ENCODE assay signal across 8 cellular contexts in genomic region chr3:11060500-11061251, GRCh38.
DNase-seq lines count a peak whose midpoint lies in the region; ATAC-seq and TF ChIP-seq lines count a peak whose summit lies in the region.

No MANE protein-coding gene starts in this region.

- H3K9me3 ChIP-seq in AG04450 (ENCODE audit: control insufficient read depth, insufficient read depth, low read length) = peaks cover 15% of the 10 kb centered on the region
- H3K9me3 ChIP-seq in mucosa of descending colon = peaks cover 4% of the 10 kb centered on the region

- peaks cover 14% of the 10 kb centered on the region for H3K27me3 Mint-ChIP-seq in activated CD8-positive, alpha-beta T cell treated with anti-CD3 and anti-CD28 coated beads for 36 hours
- H3K27me3 Mint-ChIP-seq in stimulated activated memory B cell treated with anti-CD40 and anti-IgM and Interleukin-4, amounts not matched to agents 10 μg/mL and 1 μg/mL and 100 μg/mL, for 72 hours = peaks cover 32% of the 10 kb centered on the region

- H3K27me3 ChIP-seq in AG04450 (ENCODE audit: control insufficient read depth, insufficient read depth, low read length) = peaks cover 8% of the 10 kb centered on the region

- DNase-seq in AG04450 (ENCODE audit: low read depth, low spot score) = peak; percentile 23
- peak; percentile 79 for DNase-seq in GM13976 (ENCODE audit: low spot score)
- peak; percentile 41 for DNase-seq in NCI-H460 (ENCODE audit: extremely low read depth, low read depth)
- DNase-seq in activated CD8-positive, alpha-beta T cell treated with anti-CD3 and anti-CD28 coated beads for 36 hours = peak; percentile 53
- peak; percentile 58 to 63 (median 58) for DNase-seq in mucosa of descending colon

- H3K27ac Mint-ChIP-seq in activated CD8-positive, alpha-beta T cell treated with anti-CD3 and anti-CD28 coated beads for 36 hours = no peak overlapping the region
- no peak overlapping the region for H3K27ac Mint-ChIP-seq in stimulated activated memory B cell treated with anti-CD40 and anti-IgM and Interleukin-4, amounts not matched to agents 10 μg/mL and 1 μg/mL and 100 μg/mL, for 72 hours

- H3K4me3 Mint-ChIP-seq in activated CD8-positive, alpha-beta T cell treated with anti-CD3 and anti-CD28 coated beads for 36 hours = no peak overlapping the region
- no peak overlapping the region for H3K4me3 Mint-ChIP-seq in stimulated activated memory B cell treated with anti-CD40 and anti-IgM and Interleukin-4, amounts not matched to agents 10 μg/mL and 1 μg/mL and 100 μg/mL, for 72 hours

- no peak overlapping the region for H3K27ac ChIP-seq in AG04450 (ENCODE audit: low read depth, low read length)

- intact Hi-C loops in activated CD8-positive, alpha-beta T cell treated with anti-CD3 and anti-CD28 coated beads for 36 hours (cut with micrococcal nuclease) = loop anchor here (10.0 kb wide), 1 partner anchor 134 kb away; no protein-coding TSS in a partner anchor
- intact Hi-C loops in mucosa of descending colon (cut with DNase I, micrococcal nuclease) = loop anchor here in 1 of 2 donors (5.0 kb wide), 1 partner anchor 277 kb away; no protein-coding TSS in a partner anchor

- H3K9me3 Mint-ChIP-seq in activated CD8-positive, alpha-beta T cell treated with anti-CD3 and anti-CD28 coated beads for 36 hours = peaks cover 5% of the 10 kb centered on the region
- H3K9me3 Mint-ChIP-seq in stimulated activated memory B cell treated with anti-CD40 and anti-IgM and Interleukin-4, amounts not matched to agents 10 μg/mL and 1 μg/mL and 100 μg/mL, for 72 hours = peaks cover 6% of the 10 kb centered on the region

- H3K4me1 ChIP-seq in mucosa of descending colon (ENCODE audit: low read depth) = no peaks in the 10 kb centered on the region

- CTCF ChIA-PET in AG04450 (lab: Charles Lee) = interaction anchor here (0.6 to 4.3 kb wide), 104 partner anchors 10 to 1025 kb away, joined by 3 to 202 read pairs (median 5); partner anchors contain the start of genes ATG7 and HRH1
- CTCF ChIA-PET in activated CD8-positive, alpha-beta T cell treated with anti-CD3 and anti-CD28 coated beads for 36 hours (lab: Charles Lee) = interaction anchor here (0.6 to 5.1 kb wide), 53 partner anchors 10 to 722 kb away, joined by 3 to 42 read pairs (median 4); partner anchors contain the start of gene HRH1

- H3K36me3 ChIP-seq in mucosa of descending colon (ENCODE audit: low read depth) = no peaks in the 10 kb centered on the region

- peak; percentile 85 for TF ChIP-seq CTCF in AG04450 (IDR thresholded peaks at IDR 0.05; ENCODE audit: low read depth, low read length)
- TF ChIP-seq CTCF in GM13976 (IDR thresholded peaks at IDR 0.05; ENCODE audit: borderline replicate concordance, control extremely low read depth, extremely low read depth, insufficient read depth, missing control alignments) = peak; percentile 74
- TF ChIP-seq CTCF in activated CD8-positive, alpha-beta T cell treated with anti-CD3 and anti-CD28 coated beads for 36 hours (IDR thresholded peaks at IDR 0.05) = peak; percentile 73
- TF ChIP-seq CTCF in mucosa of descending colon (IDR thresholded peaks at IDR 0.05) = peak; percentile 69

- H3K4me1 Mint-ChIP-seq in activated CD8-positive, alpha-beta T cell treated with anti-CD3 and anti-CD28 coated beads for 36 hours (ENCODE audit: low read depth) = no peaks in the 10 kb centered on the region
- H3K4me1 Mint-ChIP-seq in stimulated activated memory B cell treated with anti-CD40 and anti-IgM and Interleukin-4, amounts not matched to agents 10 μg/mL and 1 μg/mL and 100 μg/mL, for 72 hours = no peaks in the 10 kb centered on the region

- POLR2A ChIA-PET in AG04450 (lab: Yijun Ruan, JAX) = interaction anchor here (0.6 to 1.5 kb wide), 2 partner anchors 18 to 76 kb away, joined by 3 to 10 read pairs; no protein-coding TSS in a partner anchor
- POLR2A ChIA-PET in activated CD8-positive, alpha-beta T cell treated with anti-CD3 and anti-CD28 coated beads for 36 hours (lab: Charles Lee) = no interaction called here

- in situ Hi-C loops in GM13976 (cut with MboI; ENCODE audit: low sequenced_read_pairs, unreplicated experiment) = loop anchor here (25.0 kb wide), 1 partner anchor 277 kb away; no protein-coding TSS in a partner anchor

- H3K4me3 ChIP-seq in AG04450 (ENCODE audit: low read depth, low read length) (peak overlapping the region; percentile 20; the same call in 1 of the 2 replicates), mucosa of descending colon (no peak overlapping the region)

- ATAC-seq in activated CD8-positive, alpha-beta T cell treated with anti-CD3 and anti-CD28 coated beads for 36 hours = peak; percentile 71
- peak; percentile 82 for ATAC-seq in esophagus mucosa
- ATAC-seq in mucosa of descending colon = peak; percentile 90
- ATAC-seq in stimulated activated memory B cell treated with anti-CD40 and anti-IgM and Interleukin-4, amounts not matched to agents 10 μg/mL and 1 μg/mL and 100 μg/mL, for 72 hours = peak; percentile 62
- ATAC-seq in GM18868 (IDR thresholded peaks at IDR 0.05; ENCODE audit: unreplicated experiment) = no peak

- H3K36me3 Mint-ChIP-seq in activated CD8-positive, alpha-beta T cell treated with anti-CD3 and anti-CD28 coated beads for 36 hours (ENCODE audit: low read depth) = no peaks in the 10 kb centered on the region
- H3K36me3 Mint-ChIP-seq in stimulated activated memory B cell treated with anti-CD40 and anti-IgM and Interleukin-4, amounts not matched to agents 10 μg/mL and 1 μg/mL and 100 μg/mL, for 72 hours = no peaks in the 10 kb centered on the region

Comparison
In these comparisons a context has a peak if more than half of its experiments do, and no peak if none do; other contexts are left out.
1. DNase-seq: peak in every context shown above with its lines; median percentile 79 in GM13976; 58 in mucosa of descending colon; 53 in activated CD8-positive, alpha-beta T cell treated with anti-CD3 and anti-CD28 coated beads for 36 hours; 41 in NCI-H460; 23 in AG04450.